17 cellular contexts compared by ENCODE assay signal in genomic region chr1:232355162-232356006, GRCh38.
"Had no signal": no experiment of that assay in that cellular context is flagged by ENCODE, and none has a peak within 500 bp of the region (broad histone marks: within the 10 kb centered on the region; RNA-seq: fewer than 3 reads in every experiment).

No MANE protein-coding gene starts in this region.

- ATAC-seq: gastrocnemius medialis; left colon; natural killer cell treated with Interleukin-12 subunit alpha and Interleukin-12 subunit beta and Interleukin-15 and Interleukin-18, amount 100 ng/mL, for 72 hours; pancreas; right lobe of liver; stimulated activated naive B cell treated with anti-CD40 and anti-IgM and Interleukin-4, amounts not matched to agents 10 μg/mL and 1 μg/mL and 100 μg/mL, for 72 hours; stimulated activated naive CD8-positive, alpha-beta T cell treated with anti-CD3 and anti-CD28 coated beads, Interleukin-15, amount 100 ng/mL, for 72 hours had no signal

- H3K9me3 ChIP-seq: esophagus muscularis mucosa, gastrocnemius medialis, pancreas, right lobe of liver, testis, transverse colon had no signal

- H3K27me3 ChIP-seq: esophagus muscularis mucosa, gastrocnemius medialis, neural progenitor cell, pancreas, right lobe of liver, testis, transverse colon had no signal

- DNase-seq: effector memory CD4-positive, alpha-beta T cell; gastrocnemius medialis; hippocampal formation; left colon; mammary epithelial cell; nucleus accumbens; pancreas; right lobe of liver; stimulated activated CD4-positive, alpha-beta T cell treated with anti-CD3 and anti-CD28 coated beads, Interleukin-2, amount 100 ng/mL, for 24 hours; stimulated activated CD4-positive, alpha-beta T cell treated with anti-CD3 and anti-CD28 coated beads, Interleukin-4, amount 100 ng/mL, for 4 hours; stimulated activated naive B cell treated with anti-CD40 and anti-IgM and Interleukin-4, amounts not matched to agents 10 μg/mL and 1 μg/mL and 100 μg/mL, for 72 hours; stimulated activated naive CD8-positive, alpha-beta T cell treated with anti-CD3 and anti-CD28 coated beads, Interleukin-15, amount 100 ng/mL, for 72 hours; testis; transverse colon had no signal

- H3K27ac ChIP-seq: esophagus muscularis mucosa, gastrocnemius medialis, neural progenitor cell, pancreas, right lobe of liver, testis, transverse colon had no signal

- H3K36me3 ChIP-seq: esophagus muscularis mucosa, gastrocnemius medialis, neural progenitor cell, pancreas, right lobe of liver, transverse colon had no signal

- H3K4me1 ChIP-seq: gastrocnemius medialis, pancreas, right lobe of liver, testis, transverse colon had no signal

- H3K4me3 ChIP-seq: esophagus muscularis mucosa, gastrocnemius medialis, neural progenitor cell, pancreas, right lobe of liver, testis, transverse colon had no signal
